8 cellular contexts compared by ENCODE assay signal in genomic region chr16:30895592-30896202, GRCh38. TPM values are rescaled to one million over a fixed set of nuclear protein-coding genes. Genes with fewer than 3 reads are reported as not detected.
DNase-seq lines count a peak whose midpoint lies in the region; ATAC-seq and TF ChIP-seq lines count a peak whose summit lies in the region.

No MANE protein-coding gene starts in this region.

- H3K79me2 ChIP-seq in ACC112 (ENCODE audit: control insufficient read depth, insufficient read depth, low read length, unreplicated experiment), result peaks cover 9% of the 10 kb centered on the region

- POLR2A ChIA-PET in naive thymus-derived CD4-positive, alpha-beta T cell (lab: Charles Lee), result interaction anchor here (0.5 to 4.6 kb wide), 7 partner anchors 9 to 90 kb away, joined by 3 to 33 read pairs (median 5); no protein-coding TSS in a partner anchor

- H3K27ac ChIP-seq in ACC112 (ENCODE audit: low read depth, low read length), result peak overlapping the region; percentile 82
- peak overlapping the region; percentile 39 to 97 (median 92) for H3K27ac ChIP-seq in dorsolateral prefrontal cortex
- peak overlapping the region; percentile 60 for H3K27ac ChIP-seq in naive thymus-derived CD4-positive, alpha-beta T cell (ENCODE audit: low read depth, low read length)
- no peak overlapping the region for H3K27ac ChIP-seq in WERI-Rb-1

- CTCF ChIA-PET in naive thymus-derived CD4-positive, alpha-beta T cell (lab: Charles Lee), result interaction anchor here (1.5 kb wide), 1 partner anchor 25 kb away, joined by 4 read pairs; no protein-coding TSS in a partner anchor

- TF ChIP-seq CTCF in dorsolateral prefrontal cortex (IDR thresholded peaks at IDR 0.05 in 54 of 56, conservative IDR thresholded peaks at IDR 0.05 in 2 of 56; ENCODE audit: low read depth in 1 of 56, partially characterized antibody in 56 of 56) (no peak), WERI-Rb-1 (IDR thresholded peaks at IDR 0.05; ENCODE audit: low read depth, low read length) (no peak)

- H3K27ac Mint-ChIP-seq in IgD-negative memory B cell, result peak overlapping the region; percentile 60 to 96 (median 96)
- H3K27ac Mint-ChIP-seq in naive thymus-derived CD4-positive, alpha-beta T cell, result peak overlapping the region; percentile 50 to 94 (median 84)

- peaks cover 25% of the 10 kb centered on the region for H3K4me1 ChIP-seq in ACC112 (ENCODE audit: control insufficient read depth, insufficient read depth, low read length, unreplicated experiment)
- peaks cover 25 to 34% of the 10 kb centered on the region in 2 donors for H3K4me1 ChIP-seq in naive thymus-derived CD4-positive, alpha-beta T cell (ENCODE audit: control insufficient read depth in 2 of 2, insufficient read depth in 2 of 2, low read length in 2 of 2)

- no peaks in the 10 kb centered on the region for H3K27me3 Mint-ChIP-seq in IgD-negative memory B cell
- no peaks in the 10 kb centered on the region for H3K27me3 Mint-ChIP-seq in naive thymus-derived CD4-positive, alpha-beta T cell

- H3K4me1 Mint-ChIP-seq in IgD-negative memory B cell, result peaks cover 18 to 25% (median 24%) of the 10 kb centered on the region in 3 donors
- peaks cover 26 to 56% (median 46%) of the 10 kb centered on the region in 7 donors for H3K4me1 Mint-ChIP-seq in naive thymus-derived CD4-positive, alpha-beta T cell

- peaks cover 2% of the 10 kb centered on the region for H3K36me3 Mint-ChIP-seq in IgD-negative memory B cell
- H3K36me3 Mint-ChIP-seq in naive thymus-derived CD4-positive, alpha-beta T cell, result peaks cover 0 to 7% (median 0%) of the 10 kb centered on the region in 5 donors

- intact Hi-C loops in dorsolateral prefrontal cortex (cut with DNase I), result loop anchor here (2.0 to 10.0 kb wide), 4 partner anchors 21 to 201 kb away; partner anchors contain the start of genes FBXL19 (in 1 of the 2) and SRCAP (in 1 of the 2)
- intact Hi-C loops in naive thymus-derived CD4-positive, alpha-beta T cell (cut with micrococcal nuclease), result loop anchor here (2.0 to 5.0 kb wide), 4 partner anchors 33 to 563 kb away; partner anchors contain the start of genes ARMC5 (in 1 of the 2), CFAP119 (in 1 of the 2), RNF40 (in 1 of the 2) and SETD1A (in 1 of the 2)

- no peak for ATAC-seq in naive thymus-derived CD4-positive, alpha-beta T cell

- no peaks in the 10 kb centered on the region for H3K9me3 ChIP-seq in naive thymus-derived CD4-positive, alpha-beta T cell (ENCODE audit: control insufficient read depth in 2 of 3, low read length in 3 of 3)
- H3K9me3 ChIP-seq in WERI-Rb-1 (ENCODE audit: severe bottlenecking), result no peaks in the 10 kb centered on the region

- H3K4me3 Mint-ChIP-seq in IgD-negative memory B cell, result peak overlapping the region; percentile 41 to 87 (median 74)
- H3K4me3 Mint-ChIP-seq in naive thymus-derived CD4-positive, alpha-beta T cell, result peak overlapping the region; percentile 26 to 93 (median 83)

- peak overlapping the region; percentile 33 for H2AFZ ChIP-seq in ACC112 (ENCODE audit: low read length, unreplicated experiment)

- DNase-seq in dorsolateral prefrontal cortex (no peak), dedifferentiated amniotic fluid mesenchymal stem cell (ENCODE audit: extremely low spot score) (no peak), WERI-Rb-1 (no peak), hippocampal formation (lab: John Stamatoyannopoulos, UW) (no peak)
- DNase-seq in naive thymus-derived CD4-positive, alpha-beta T cell, result peak in 2 of 9 donors; percentile 10 to 28
- no peak for DNase-seq in activated effector memory CD4-positive, alpha-beta T cell treated with Interleukin-2 at 50 U/mL for 16 hours

- H3K9me3 Mint-ChIP-seq in IgD-negative memory B cell, result no peaks in the 10 kb centered on the region
- no peaks in the 10 kb centered on the region for H3K9me3 Mint-ChIP-seq in naive thymus-derived CD4-positive, alpha-beta T cell

- H3K27me3 ChIP-seq in ACC112 (ENCODE audit: insufficient read depth, low read length), result no peaks in the 10 kb centered on the region
- no peaks in the 10 kb centered on the region for H3K27me3 ChIP-seq in dorsolateral prefrontal cortex
- H3K27me3 ChIP-seq in naive thymus-derived CD4-positive, alpha-beta T cell (ENCODE audit: control insufficient read depth in 2 of 2, insufficient read depth in 2 of 2, low read length in 2 of 2), result no peaks in the 10 kb centered on the region
- H3K27me3 ChIP-seq in WERI-Rb-1 (ENCODE audit: insufficient read depth, low read depth, severe bottlenecking), result no peaks in the 10 kb centered on the region

- H3K36me3 ChIP-seq in ACC112 (ENCODE audit: insufficient read depth, low read length), result no peaks in the 10 kb centered on the region
- peaks cover 0 to 4% (median 0%) of the 10 kb centered on the region in 3 experiments for H3K36me3 ChIP-seq in naive thymus-derived CD4-positive, alpha-beta T cell (ENCODE audit: control insufficient read depth in 2 of 3, insufficient read depth in 3 of 3, low read length in 3 of 3)
- peaks cover 9% of the 10 kb centered on the region for H3K36me3 ChIP-seq in WERI-Rb-1

- H3K4me3 ChIP-seq in ACC112 (ENCODE audit: low read depth, low read length) (peak overlapping the region; percentile 80), dorsolateral prefrontal cortex (peak overlapping the region in 56 of 59 donors; percentile 11 to 73 (median 60)), WERI-Rb-1 (ENCODE audit: low read depth, low read length) (no peak overlapping the region)
- H3K4me3 ChIP-seq in naive thymus-derived CD4-positive, alpha-beta T cell (ENCODE audit: low read length), result no peak overlapping the region

RNA-seq across cellular contexts. Expression of gene CTF1, which starts 0.7 kb away (rescaled TPM):
- polyA plus RNA-seq in IgD-negative memory B cell, result not detected
- total RNA-seq in dorsolateral prefrontal cortex, result 1 to 10 TPM in 119 of 120 experiments, under 1 TPM in 1; 0.90 to 9.9 (median 3.1) TPM
- under 1 TPM in 4 of 5 experiments, not detected in 1; 0.17 to 0.54 (median 0.40) TPM for total RNA-seq in naive thymus-derived CD4-positive, alpha-beta T cell
- not detected for polyA plus RNA-seq in naive thymus-derived CD4-positive, alpha-beta T cell

RNA-seq across cellular contexts. Expression of gene BCL7C, which starts 1.8 kb away (rescaled TPM):
- polyA plus RNA-seq in IgD-negative memory B cell, result 45.0 TPM
- 10 to 100 TPM in 118 of 120 experiments, 1 to 10 TPM in 2; 8.8 to 28.1 (median 15.6) TPM for total RNA-seq in dorsolateral prefrontal cortex
- 10 to 100 TPM; 17.2 to 23.7 (median 22.7) TPM for total RNA-seq in naive thymus-derived CD4-positive, alpha-beta T cell
- polyA plus RNA-seq in naive thymus-derived CD4-positive, alpha-beta T cell, result 10 to 100 TPM; 28.4 to 31.4 TPM

RNA-seq across cellular contexts. Expression of gene FBXL19, which starts 27.7 kb away (rescaled TPM):
- 0.26 TPM for polyA plus RNA-seq in IgD-negative memory B cell
- total RNA-seq in dorsolateral prefrontal cortex, result 10 to 100 TPM; 23.5 to 84.8 (median 52.1) TPM
- 10 to 100 TPM; 11.1 to 26.8 (median 17.0) TPM for total RNA-seq in naive thymus-derived CD4-positive, alpha-beta T cell
- under 1 TPM; 0.08 to 0.16 TPM for polyA plus RNA-seq in naive thymus-derived CD4-positive, alpha-beta T cell

RNA-seq across cellular contexts. Expression of gene ORAI3, which starts 53.2 kb away (rescaled TPM):
- polyA plus RNA-seq in IgD-negative memory B cell, result 68.8 TPM
- total RNA-seq in dorsolateral prefrontal cortex, result 10 to 100 TPM in 42 of 120 experiments, 1 to 10 TPM in 78; 4.7 to 19.1 (median 9.1) TPM
- total RNA-seq in naive thymus-derived CD4-positive, alpha-beta T cell, result 10 to 100 TPM in 4 of 5 experiments, 1 to 10 TPM in 1; 6.0 to 29.8 (median 18.4) TPM
- 10 to 100 TPM; 10.3 to 17.8 TPM for polyA plus RNA-seq in naive thymus-derived CD4-positive, alpha-beta T cell

Comparison
In these comparisons a context has a peak if more than half of its experiments do, and no peak if none do; other contexts are left out.
1. H3K4me3 ChIP-seq: peak in ACC112 (single experiment) and dorsolateral prefrontal cortex (56 of 59); none in naive thymus-derived CD4-positive, alpha-beta T cell (single experiment) and WERI-Rb-1 (single experiment).